26 cellular contexts compared by ENCODE assay signal in genomic region chr13:105083986-105084385, GRCh38.
A peak's percentile ranks its signal among the peaks of the same experiment; 100 is the strongest.
DNase-seq lines count a peak whose midpoint lies in the region; ATAC-seq and TF ChIP-seq lines count a peak whose summit lies in the region.
"Had no signal": no experiment of that assay in that cellular context is flagged by ENCODE, and none has a peak within 500 bp of the region (broad histone marks: within the 10 kb centered on the region; RNA-seq: fewer than 3 reads in every experiment).

No MANE protein-coding gene starts in this region.

- H3K9me2 ChIP-seq in GM23338 (ENCODE audit: insufficient read depth) = no peaks in the 10 kb centered on the region; the same call in 1 of the 2 replicates

- no peak for TF ChIP-seq CTCF in GM23338 (conservative IDR thresholded peaks at IDR 0.05; ENCODE audit: low read depth in 2 of 2)
- no peak for TF ChIP-seq CTCF in adrenal gland (IDR thresholded peaks at IDR 0.05)
- no peak for TF ChIP-seq CTCF in mesothelial cell of epicardium (IDR thresholded peaks at IDR 0.05; ENCODE audit: unreplicated experiment)
- no peak for TF ChIP-seq CTCF in neural progenitor cell (IDR thresholded peaks at IDR 0.05)

- WGBS in adrenal gland, 4 donors = 33 to 47% (median 43%) methylated on average over 3 of the region's 3 CpGs

- in situ Hi-C loops in KBM-7 (cut with MboI; ENCODE audit: low pct_unique_long_range_greater_than_20kb, low sequenced_read_pairs) = no loop called here

- H3K36me3 Mint-ChIP-seq in GM23338 (ENCODE audit: low read depth) = no peaks in the 10 kb centered on the region
- no peaks in the 10 kb centered on the region for H3K36me3 Mint-ChIP-seq in mesothelial cell of epicardium
- no peaks in the 10 kb centered on the region for H3K36me3 Mint-ChIP-seq in neural progenitor cell
- H3K36me3 Mint-ChIP-seq: activated naive CD8-positive, alpha-beta T cell treated with anti-CD3 and anti-CD28 coated beads for 36 hours; CD4-positive, CD25-positive, alpha-beta regulatory T cell; naive thymus-derived CD4-positive, alpha-beta T cell had no signal

- peaks cover 10% of the 10 kb centered on the region for H3K4me1 Mint-ChIP-seq in GM23338
- H3K4me1 Mint-ChIP-seq in mesothelial cell of epicardium = peaks cover 4% of the 10 kb centered on the region
- peaks cover 19% of the 10 kb centered on the region for H3K4me1 Mint-ChIP-seq in neural progenitor cell
- H3K4me1 Mint-ChIP-seq: activated naive CD8-positive, alpha-beta T cell treated with anti-CD3 and anti-CD28 coated beads for 36 hours; CD4-positive, CD25-positive, alpha-beta regulatory T cell; naive thymus-derived CD4-positive, alpha-beta T cell; T-helper 17 cell had no signal

- no peak for DNase-seq in GM23338 (ENCODE audit: low spot score)
- DNase-seq in NCI-H2227 treated with DMSO at 0.1 percent for 48 hours (lab: John Stamatoyannopoulos, UW) = peak; percentile 29
- peak in 6 of 7 donors; percentile 13 to 54 (median 28) for DNase-seq in adrenal gland
- no peak for DNase-seq in mesothelial cell of epicardium (ENCODE audit: low spot score in 2 of 2, unreplicated experiment in 2 of 2)
- DNase-seq in KBM-7 = no peak
- no peak for DNase-seq in neural progenitor cell (ENCODE audit: low spot score)
- DNase-seq in SHP77 treated with DMSO at 0.1 percent for 48 hours (lab: John Stamatoyannopoulos, UW) = no peak
- DNase-seq in A172 (ENCODE audit: low spot score) = no peak
- DNase-seq: activated CD4-positive, alpha-beta T cell treated with anti-CD3 and anti-CD28 coated beads for 1 hour; activated CD8-positive, alpha-beta T cell treated with anti-CD3 and anti-CD28 coated beads, Interleukin-2, amount 10 ng/mL, durations not matched to agents 7 days and 5 days; activated effector memory CD4-positive, alpha-beta T cell treated with anti-CD3 and anti-CD28 coated beads, Interleukin-2, amount 50 U/mL, for 16 hours; activated naive CD8-positive, alpha-beta T cell treated with anti-CD3 and anti-CD28 coated beads for 36 hours; caudate nucleus; CD4-positive, CD25-positive, alpha-beta regulatory T cell; GM23248; naive thymus-derived CD4-positive, alpha-beta T cell; NCI-H1092 treated with DMSO at 0.1 percent for 48 hours; NCI-H2029; NCI-H526; Peyer's patch; SJCRH30; stimulated activated naive CD4-positive, alpha-beta T cell; T-helper 17 cell had no signal

- no peaks in the 10 kb centered on the region; the same call in 1 of the 2 replicates for H3K4me1 ChIP-seq in GM23338 (ENCODE audit: insufficient read depth)
- peaks cover 0 to 5% of the 10 kb centered on the region in 2 donors for H3K4me1 ChIP-seq in adrenal gland (replicated peaks in 1 of 2)
- H3K4me1 ChIP-seq in neural progenitor cell = no peaks in the 10 kb centered on the region
- H3K4me1 ChIP-seq: Peyer's patch, SJCRH30, suprapubic skin had no signal

- H3K36me3 ChIP-seq in GM23338 (ENCODE audit: insufficient read depth) (no peaks in the 10 kb centered on the region), adrenal gland (replicated peaks in 1 of 2) (no peaks in the 10 kb centered on the region), neural progenitor cell (no peaks in the 10 kb centered on the region)
- H3K36me3 ChIP-seq: esophagus muscularis mucosa, gastroesophageal sphincter, Peyer's patch, SJCRH30, suprapubic skin had no signal

- no peaks in the 10 kb centered on the region for H3K27me3 Mint-ChIP-seq in GM23338 (ENCODE audit: insufficient read depth, low read depth, poor library complexity)
- H3K27me3 Mint-ChIP-seq in mesothelial cell of epicardium (ENCODE audit: low read depth) = no peaks in the 10 kb centered on the region
- peaks cover 2% of the 10 kb centered on the region for H3K27me3 Mint-ChIP-seq in neural progenitor cell (ENCODE audit: insufficient read depth, low read depth)
- H3K27me3 Mint-ChIP-seq: activated naive CD8-positive, alpha-beta T cell treated with anti-CD3 and anti-CD28 coated beads for 36 hours; CD4-positive, CD25-positive, alpha-beta regulatory T cell; T-helper 17 cell had no signal

- H3K27ac Mint-ChIP-seq in GM23338 = no peak overlapping the region
- H3K27ac Mint-ChIP-seq in mesothelial cell of epicardium = peak overlapping the region; percentile 12
- H3K27ac Mint-ChIP-seq in neural progenitor cell = no peak overlapping the region
- H3K27ac Mint-ChIP-seq: activated CD8-positive, alpha-beta T cell treated with anti-CD3 and anti-CD28 coated beads, Interleukin-2, amount 10 ng/mL, durations not matched to agents 7 days and 5 days; activated naive CD8-positive, alpha-beta T cell treated with anti-CD3 and anti-CD28 coated beads for 36 hours; CD4-positive, CD25-positive, alpha-beta regulatory T cell; naive thymus-derived CD4-positive, alpha-beta T cell; T-helper 17 cell had no signal

- H3K9ac ChIP-seq in neural progenitor cell = no peak overlapping the region
- H3K9ac ChIP-seq: GM23248 had no signal

- H3F3A ChIP-seq in GM23338 (replicated peaks; ENCODE audit: low read depth) (no peaks in the 10 kb centered on the region), neural progenitor cell (ENCODE audit: low read depth) (no peaks in the 10 kb centered on the region)

- intact Hi-C loops in adrenal gland (cut with DNase I) = no loop called here

- H4K20me1 ChIP-seq in GM23338 (replicated peaks; ENCODE audit: insufficient read depth) (no peaks in the 10 kb centered on the region), neural progenitor cell (ENCODE audit: low read depth) (no peaks in the 10 kb centered on the region)

- no peaks in the 10 kb centered on the region for H3K27me3 ChIP-seq in GM23338 (ENCODE audit: insufficient read depth)
- no peaks in the 10 kb centered on the region for H3K27me3 ChIP-seq in adrenal gland
- no peaks in the 10 kb centered on the region for H3K27me3 ChIP-seq in neural progenitor cell
- H3K27me3 ChIP-seq: esophagus muscularis mucosa, gastroesophageal sphincter, Peyer's patch, SJCRH30, suprapubic skin had no signal

- H3K9me3 ChIP-seq in adrenal gland (replicated peaks in 1 of 3) (no peaks in the 10 kb centered on the region), neural progenitor cell (ENCODE audit: low read depth) (no peaks in the 10 kb centered on the region)
- H3K9me3 ChIP-seq: esophagus muscularis mucosa, gastroesophageal sphincter, Peyer's patch, SJCRH30, suprapubic skin had no signal

- H3K9me3 Mint-ChIP-seq in GM23338 (no peaks in the 10 kb centered on the region), mesothelial cell of epicardium (peaks cover 5% of the 10 kb centered on the region), neural progenitor cell (no peaks in the 10 kb centered on the region)
- H3K9me3 Mint-ChIP-seq: activated naive CD8-positive, alpha-beta T cell treated with anti-CD3 and anti-CD28 coated beads for 36 hours; naive thymus-derived CD4-positive, alpha-beta T cell had no signal

- no peak for ATAC-seq in GM23338
- ATAC-seq: activated CD8-positive, alpha-beta T cell treated with anti-CD3 and anti-CD28 coated beads, Interleukin-2, amount 10 ng/mL, durations not matched to agents 7 days and 5 days; gastroesophageal sphincter; naive thymus-derived CD4-positive, alpha-beta T cell; T-helper 17 cell had no signal

- H3K79me2 ChIP-seq in GM23338 (replicated peaks; ENCODE audit: insufficient read depth) = no peaks in the 10 kb centered on the region
- no peaks in the 10 kb centered on the region for H3K79me2 ChIP-seq in neural progenitor cell (ENCODE audit: low read depth)

- no peak for TF ChIP-seq POLR2A in adrenal gland (IDR thresholded peaks at IDR 0.05)

- H3K4me3 Mint-ChIP-seq in GM23338 (no peak overlapping the region), mesothelial cell of epicardium (no peak overlapping the region), neural progenitor cell (no peak overlapping the region)
- H3K4me3 Mint-ChIP-seq: activated CD8-positive, alpha-beta T cell treated with anti-CD3 and anti-CD28 coated beads, Interleukin-2, amount 10 ng/mL, durations not matched to agents 7 days and 5 days; activated naive CD8-positive, alpha-beta T cell treated with anti-CD3 and anti-CD28 coated beads for 36 hours; CD4-positive, CD25-positive, alpha-beta regulatory T cell; naive thymus-derived CD4-positive, alpha-beta T cell; T-helper 17 cell had no signal

- H3K4me3 ChIP-seq in GM23338 (no peak overlapping the region), adrenal gland (no peak overlapping the region), neural progenitor cell (no peak overlapping the region)
- H3K4me3 ChIP-seq: esophagus muscularis mucosa, gastroesophageal sphincter, GM23248, Peyer's patch, SJCRH30, suprapubic skin had no signal

- no peak overlapping the region for H3K4me2 ChIP-seq in GM23338
- H3K4me2 ChIP-seq in neural progenitor cell = no peak overlapping the region

- H3K27ac ChIP-seq in GM23338 (ENCODE audit: low read depth) (no peak overlapping the region), adrenal gland (no peak overlapping the region), neural progenitor cell (no peak overlapping the region)
- H3K27ac ChIP-seq: esophagus muscularis mucosa, gastroesophageal sphincter, GM23248, Peyer's patch, SJCRH30, suprapubic skin had no signal

- H2AFZ ChIP-seq in GM23338 = peak overlapping the region; percentile 40; the same call in 1 of the 2 replicates
- no peak overlapping the region for H2AFZ ChIP-seq in neural progenitor cell (replicated peaks)
- H2AFZ ChIP-seq: GM23248 had no signal

TF ChIP-seq in GM23338, 12 proteins besides CTCF, POLR2A, EP300 and RAD21 (continues in another document):
- TF ChIP-seq ZNF114 (CRISPR knock-in tag; IDR thresholded peaks at IDR 0.05) (no peak), STAT1 (IDR thresholded peaks at IDR 0.05; ENCODE audit: unreplicated experiment) (no peak), ETS1 (IDR thresholded peaks at IDR 0.05) (no peak)

Comparison
In these comparisons a context has a peak if more than half of its experiments do, and no peak if none do; other contexts are left out.
1. DNase-seq: peak in NCI-H2227 treated with DMSO at 0.1 percent for 48 hours (single experiment) and adrenal gland (6 of 7); none in GM23338 (single experiment), mesothelial cell of epicardium (0 of 2), KBM-7 (single experiment), neural progenitor cell (single experiment), SHP77 treated with DMSO at 0.1 percent for 48 hours (single experiment) and A172 (single experiment).